Comparison of ENCODE assay signal across 22 cellular contexts in the genomic region with DNA sequence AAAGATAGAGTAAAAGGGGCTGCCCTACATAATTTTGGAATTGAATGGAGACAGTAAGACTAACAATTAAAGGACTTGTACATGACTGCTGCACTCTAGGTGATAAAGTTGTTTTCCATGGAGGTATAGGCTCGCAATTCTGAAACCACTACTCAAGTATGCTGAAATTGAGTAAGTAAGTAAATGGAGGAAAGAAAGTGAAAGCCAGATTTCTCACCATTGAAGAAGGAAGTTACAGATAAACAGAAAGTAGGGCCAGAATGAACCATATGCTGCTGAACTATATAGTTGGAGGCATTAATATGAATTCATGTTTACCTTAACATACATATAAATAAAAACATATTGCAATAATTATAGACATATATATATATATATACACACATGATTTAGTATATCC.
"Had no signal": no experiment of that assay in that cellular context is flagged by ENCODE, and none has a peak within 500 bp of the region (broad histone marks: within the 10 kb centered on the region; RNA-seq: fewer than 3 reads in every experiment).

No MANE protein-coding gene starts in this region.

- H3K27ac ChIP-seq: breast epithelium, colonic mucosa, SJSA1 had no signal

- H3K9me3 Mint-ChIP-seq: activated CD4-positive, alpha-beta memory T cell treated with anti-CD3 and anti-CD28 coated beads, Interleukin-2, amount 10 ng/mL, durations not matched to agents 7 days and 5 days; activated naive CD4-positive, alpha-beta T cell treated with anti-CD3 and anti-CD28 coated beads, Interleukin-2, amount 50 U/mL, for 24 hours; activated T-helper 2 cell treated with anti-CD3 and anti-CD28 coated beads, Interferon-gamma antibody, Interleukin-2, Interleukin-4, amounts not matched to agents 10 μg/mL and 5 μg/mL and 100 μg/mL, durations not matched to agents 14 hours and 24 hours and 36 hours; T-helper 1 cell treated with Interleukin-12 subunit alpha and Interleukin-12 subunit beta and Interleukin-4 antibody, amounts not matched to agents 30 μg/mL and 1 μg/mL, for 36 hours had no signal

- H3K9me3 ChIP-seq: breast epithelium, colonic mucosa, SJSA1 had no signal

- H3K4me1 Mint-ChIP-seq: activated CD4-positive, alpha-beta memory T cell treated with anti-CD3 and anti-CD28 coated beads, Interleukin-2, amount 10 ng/mL, durations not matched to agents 7 days and 5 days; activated naive CD4-positive, alpha-beta T cell treated with anti-CD3 and anti-CD28 coated beads, Interleukin-2, amount 50 U/mL, for 24 hours had no signal

- H3K36me3 ChIP-seq: breast epithelium, colonic mucosa, SJSA1 had no signal

- ATAC-seq: activated CD4-positive, CD25-positive, alpha-beta regulatory T cell treated with anti-CD3 and anti-CD28 coated beads, Interleukin-2, amount 50 U/mL, for 24 hours; activated T-cell treated with anti-CD3 and anti-CD28 coated beads, Interleukin-2, amount 50 U/mL, for 72 hours; PC-3; SK-N-SH treated with all-trans-retinoic acid at 6 μM for 48 hours had no signal

- H3K27me3 ChIP-seq: breast epithelium, colonic mucosa, SJSA1 had no signal

- H3K36me3 Mint-ChIP-seq: activated naive CD4-positive, alpha-beta T cell treated with anti-CD3 and anti-CD28 coated beads, Interleukin-2, amount 50 U/mL, for 24 hours had no signal

- H3K4me3 ChIP-seq: breast epithelium, colonic mucosa, SJSA1 had no signal

- H3K27ac Mint-ChIP-seq: activated CD4-positive, alpha-beta memory T cell treated with anti-CD3 and anti-CD28 coated beads, Interleukin-2, amount 10 ng/mL, durations not matched to agents 7 days and 5 days; activated naive CD4-positive, alpha-beta T cell treated with anti-CD3 and anti-CD28 coated beads, Interleukin-2, amount 50 U/mL, for 24 hours; activated T-cell treated with anti-CD3 and anti-CD28 coated beads, Interleukin-2, amount 50 U/mL, for 72 hours; activated T-helper 2 cell treated with anti-CD3 and anti-CD28 coated beads, Interferon-gamma antibody, Interleukin-2, Interleukin-4, amounts not matched to agents 10 μg/mL and 5 μg/mL and 100 μg/mL, durations not matched to agents 14 hours and 24 hours and 36 hours; T-helper 1 cell treated with Interleukin-12 subunit alpha and Interleukin-12 subunit beta and Interleukin-4 antibody, amounts not matched to agents 30 μg/mL and 1 μg/mL, for 36 hours had no signal

- H3K4me1 ChIP-seq: breast epithelium, colonic mucosa, SJSA1 had no signal

- H3K4me3 Mint-ChIP-seq: activated CD4-positive, alpha-beta memory T cell treated with anti-CD3 and anti-CD28 coated beads, Interleukin-2, amount 10 ng/mL, durations not matched to agents 7 days and 5 days; activated naive CD4-positive, alpha-beta T cell treated with anti-CD3 and anti-CD28 coated beads, Interleukin-2, amount 50 U/mL, for 24 hours; activated T-cell treated with anti-CD3 and anti-CD28 coated beads, Interleukin-2, amount 50 U/mL, for 72 hours; T-helper 1 cell treated with Interleukin-12 subunit alpha and Interleukin-12 subunit beta and Interleukin-4 antibody, amounts not matched to agents 30 μg/mL and 1 μg/mL, for 36 hours had no signal

- DNase-seq: activated CD4-positive, alpha-beta memory T cell treated with anti-CD3 and anti-CD28 coated beads, Interleukin-2, amount 10 ng/mL, durations not matched to agents 7 days and 5 days; activated CD4-positive, alpha-beta T cell treated with anti-CD3 and anti-CD28 coated beads for 4 hours; activated T-cell treated with anti-CD3 and anti-CD28 coated beads, Interleukin-2, amount 50 U/mL, for 72 hours; aorta; caudate nucleus; colonic mucosa; NCI-H1105; NCI-H1436; NCI-H1694 treated with DMSO at 0.1 percent for 48 hours; NCI-H2029 treated with DMSO at 0.1 percent for 48 hours; NCI-H510A treated with DMSO at 0.1 percent for 48 hours; NCI-H69; PC-3; SHP77; SW 1271 had no signal

- H3K27me3 Mint-ChIP-seq: activated CD4-positive, alpha-beta memory T cell treated with anti-CD3 and anti-CD28 coated beads, Interleukin-2, amount 10 ng/mL, durations not matched to agents 7 days and 5 days; activated naive CD4-positive, alpha-beta T cell treated with anti-CD3 and anti-CD28 coated beads, Interleukin-2, amount 50 U/mL, for 24 hours had no signal
